2 cellular contexts compared by ENCODE assay signal in the genomic region with DNA sequence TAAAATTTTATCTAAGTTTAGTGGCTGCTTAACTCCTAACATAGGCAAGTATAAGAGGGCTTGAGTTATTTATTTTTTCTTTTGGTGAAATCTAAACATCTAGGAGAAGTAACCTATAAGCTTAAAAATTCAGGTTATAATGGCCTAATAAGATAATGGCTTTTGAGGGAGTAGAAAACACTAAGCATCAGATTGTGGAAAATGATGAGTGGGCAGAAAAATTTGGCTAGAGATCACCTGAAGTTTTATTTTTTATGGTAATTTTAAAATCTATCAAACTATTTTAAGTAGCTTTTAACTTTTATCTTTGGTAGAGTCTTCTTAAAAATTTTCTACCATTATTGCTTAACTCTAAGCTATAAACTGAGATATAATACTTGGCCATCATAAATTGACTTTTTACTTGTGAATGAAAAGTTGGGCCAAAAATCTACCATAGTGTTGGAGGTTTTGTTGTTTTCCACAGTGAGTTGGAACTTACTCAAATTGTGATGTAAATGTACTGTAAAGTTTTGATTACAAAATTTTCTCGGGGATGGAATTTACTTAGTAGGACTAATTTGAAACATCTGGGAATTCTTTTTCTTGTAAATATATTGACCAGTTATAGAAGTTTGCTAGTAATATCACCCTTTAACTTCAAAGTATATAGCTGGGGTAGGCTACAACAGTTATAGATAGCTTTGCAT.
TF ChIP-seq lines count a peak whose summit lies in the region.

No MANE protein-coding gene starts in this region.

TF ChIP-seq in HepG2, 621 proteins besides CTCF, POLR2A, EP300 and RAD21 (continued from another document):
- peak; percentile 90 for TF ChIP-seq MAFF (IDR thresholded peaks at IDR 0.05; ENCODE audit: low read depth, low read length)

TF ChIP-seq in K562, 482 proteins besides CTCF, POLR2A, EP300 and RAD21 (continued from another document):
- TF ChIP-seq, protein P1, sequence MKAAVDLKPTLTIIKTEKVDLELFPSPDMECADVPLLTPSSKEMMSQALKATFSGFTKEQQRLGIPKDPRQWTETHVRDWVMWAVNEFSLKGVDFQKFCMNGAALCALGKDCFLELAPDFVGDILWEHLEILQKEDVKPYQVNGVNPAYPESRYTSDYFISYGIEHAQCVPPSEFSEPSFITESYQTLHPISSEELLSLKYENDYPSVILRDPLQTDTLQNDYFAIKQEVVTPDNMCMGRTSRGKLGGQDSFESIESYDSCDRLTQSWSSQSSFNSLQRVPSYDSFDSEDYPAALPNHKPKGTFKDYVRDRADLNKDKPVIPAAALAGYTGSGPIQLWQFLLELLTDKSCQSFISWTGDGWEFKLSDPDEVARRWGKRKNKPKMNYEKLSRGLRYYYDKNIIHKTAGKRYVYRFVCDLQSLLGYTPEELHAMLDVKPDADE (conservative IDR thresholded peaks at IDR 0.05; ENCODE audit: control insufficient read depth, low read depth, low read length): no peak
- TF ChIP-seq NONO (IDR thresholded peaks at IDR 0.05; ENCODE audit: low read depth in 2 of 2, low read length in 1 of 2) (no peak), MAFG (tag; conservative IDR thresholded peaks at IDR 0.05) (peak; percentile 57), TRIM24 (IDR thresholded peaks at IDR 0.05) (no peak), PHTF2 (CRISPR knock-in tag; IDR thresholded peaks at IDR 0.05) (no peak), SMARCE1 (IDR thresholded peaks at IDR 0.05) (no peak), PTRF (tag; IDR thresholded peaks at IDR 0.05) (no peak), PTBP1 (IDR thresholded peaks at IDR 0.05; ENCODE audit: low read depth, low read length) (no peak), JUNB (CRISPR knock-in tag; conservative IDR thresholded peaks at IDR 0.05) (no peak), ZBED1 (IDR thresholded peaks at IDR 0.05) (no peak), MED1 (CRISPR knock-in tag; IDR thresholded peaks at IDR 0.05; ENCODE audit: borderline replicate concordance) (no peak), ZNF140 (CRISPR knock-in tag; IDR thresholded peaks at IDR 0.05) (no peak), TEAD2 (tag; IDR thresholded peaks at IDR 0.05) (no peak), GTF2A2 (tag; IDR thresholded peaks at IDR 0.05) (no peak), TBL1XR1 (IDR thresholded peaks at IDR 0.05; ENCODE audit: low read length in 2 of 2) (no peak), GABPB1 (CRISPR knock-in tag; IDR thresholded peaks at IDR 0.05) (no peak), MAFK (IDR thresholded peaks at IDR 0.05; ENCODE audit: low read length) (peak; percentile 83), ZNF23 (CRISPR knock-in tag; IDR thresholded peaks at IDR 0.05) (no peak), ZNF239 (CRISPR knock-in tag; IDR thresholded peaks at IDR 0.05) (no peak), SP2 (IDR thresholded peaks at IDR 0.05; ENCODE audit: extremely low read depth, low read depth, low read length, poor library complexity, severe bottlenecking) (no peak), C11orf30 (IDR thresholded peaks at IDR 0.05; ENCODE audit: low read depth) (peak; percentile 54; the same call in 1 of the 2 replicates), ZNF124 (CRISPR knock-in tag; IDR thresholded peaks at IDR 0.05) (no peak), ZNF184 (CRISPR knock-in tag; IDR thresholded peaks at IDR 0.05) (no peak), ZNF316 (IDR thresholded peaks at IDR 0.05) (peak; percentile 86), ZNF561 (CRISPR knock-in tag; conservative IDR thresholded peaks at IDR 0.05) (no peak), MAFF (IDR thresholded peaks at IDR 0.05; ENCODE audit: low read length) (peak; percentile 81)
- TF ChIP-seq, protein P2, sequence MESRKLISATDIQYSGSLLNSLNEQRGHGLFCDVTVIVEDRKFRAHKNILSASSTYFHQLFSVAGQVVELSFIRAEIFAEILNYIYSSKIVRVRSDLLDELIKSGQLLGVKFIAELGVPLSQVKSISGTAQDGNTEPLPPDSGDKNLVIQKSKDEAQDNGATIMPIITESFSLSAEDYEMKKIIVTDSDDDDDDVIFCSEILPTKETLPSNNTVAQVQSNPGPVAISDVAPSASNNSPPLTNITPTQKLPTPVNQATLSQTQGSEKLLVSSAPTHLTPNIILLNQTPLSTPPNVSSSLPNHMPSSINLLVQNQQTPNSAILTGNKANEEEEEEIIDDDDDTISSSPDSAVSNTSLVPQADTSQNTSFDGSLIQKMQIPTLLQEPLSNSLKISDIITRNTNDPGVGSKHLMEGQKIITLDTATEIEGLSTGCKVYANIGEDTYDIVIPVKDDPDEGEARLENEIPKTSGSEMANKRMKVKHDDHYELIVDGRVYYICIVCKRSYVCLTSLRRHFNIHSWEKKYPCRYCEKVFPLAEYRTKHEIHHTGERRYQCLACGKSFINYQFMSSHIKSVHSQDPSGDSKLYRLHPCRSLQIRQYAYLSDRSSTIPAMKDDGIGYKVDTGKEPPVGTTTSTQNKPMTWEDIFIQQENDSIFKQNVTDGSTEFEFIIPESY (CRISPR knock-in tag; IDR thresholded peaks at IDR 0.05): no peak
- TF ChIP-seq, protein P3, sequence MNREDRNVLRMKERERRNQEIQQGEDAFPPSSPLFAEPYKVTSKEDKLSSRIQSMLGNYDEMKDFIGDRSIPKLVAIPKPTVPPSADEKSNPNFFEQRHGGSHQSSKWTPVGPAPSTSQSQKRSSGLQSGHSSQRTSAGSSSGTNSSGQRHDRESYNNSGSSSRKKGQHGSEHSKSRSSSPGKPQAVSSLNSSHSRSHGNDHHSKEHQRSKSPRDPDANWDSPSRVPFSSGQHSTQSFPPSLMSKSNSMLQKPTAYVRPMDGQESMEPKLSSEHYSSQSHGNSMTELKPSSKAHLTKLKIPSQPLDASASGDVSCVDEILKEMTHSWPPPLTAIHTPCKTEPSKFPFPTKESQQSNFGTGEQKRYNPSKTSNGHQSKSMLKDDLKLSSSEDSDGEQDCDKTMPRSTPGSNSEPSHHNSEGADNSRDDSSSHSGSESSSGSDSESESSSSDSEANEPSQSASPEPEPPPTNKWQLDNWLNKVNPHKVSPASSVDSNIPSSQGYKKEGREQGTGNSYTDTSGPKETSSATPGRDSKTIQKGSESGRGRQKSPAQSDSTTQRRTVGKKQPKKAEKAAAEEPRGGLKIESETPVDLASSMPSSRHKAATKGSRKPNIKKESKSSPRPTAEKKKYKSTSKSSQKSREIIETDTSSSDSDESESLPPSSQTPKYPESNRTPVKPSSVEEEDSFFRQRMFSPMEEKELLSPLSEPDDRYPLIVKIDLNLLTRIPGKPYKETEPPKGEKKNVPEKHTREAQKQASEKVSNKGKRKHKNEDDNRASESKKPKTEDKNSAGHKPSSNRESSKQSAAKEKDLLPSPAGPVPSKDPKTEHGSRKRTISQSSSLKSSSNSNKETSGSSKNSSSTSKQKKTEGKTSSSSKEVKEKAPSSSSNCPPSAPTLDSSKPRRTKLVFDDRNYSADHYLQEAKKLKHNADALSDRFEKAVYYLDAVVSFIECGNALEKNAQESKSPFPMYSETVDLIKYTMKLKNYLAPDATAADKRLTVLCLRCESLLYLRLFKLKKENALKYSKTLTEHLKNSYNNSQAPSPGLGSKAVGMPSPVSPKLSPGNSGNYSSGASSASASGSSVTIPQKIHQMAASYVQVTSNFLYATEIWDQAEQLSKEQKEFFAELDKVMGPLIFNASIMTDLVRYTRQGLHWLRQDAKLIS (CRISPR knock-in tag; IDR thresholded peaks at IDR 0.05): no peak
- TF ChIP-seq, protein P4, sequence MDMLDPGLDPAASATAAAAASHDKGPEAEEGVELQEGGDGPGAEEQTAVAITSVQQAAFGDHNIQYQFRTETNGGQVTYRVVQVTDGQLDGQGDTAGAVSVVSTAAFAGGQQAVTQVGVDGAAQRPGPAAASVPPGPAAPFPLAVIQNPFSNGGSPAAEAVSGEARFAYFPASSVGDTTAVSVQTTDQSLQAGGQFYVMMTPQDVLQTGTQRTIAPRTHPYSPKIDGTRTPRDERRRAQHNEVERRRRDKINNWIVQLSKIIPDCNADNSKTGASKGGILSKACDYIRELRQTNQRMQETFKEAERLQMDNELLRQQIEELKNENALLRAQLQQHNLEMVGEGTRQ (CRISPR knock-in tag; IDR thresholded peaks at IDR 0.05): no peak
- TF ChIP-seq, protein P5, sequence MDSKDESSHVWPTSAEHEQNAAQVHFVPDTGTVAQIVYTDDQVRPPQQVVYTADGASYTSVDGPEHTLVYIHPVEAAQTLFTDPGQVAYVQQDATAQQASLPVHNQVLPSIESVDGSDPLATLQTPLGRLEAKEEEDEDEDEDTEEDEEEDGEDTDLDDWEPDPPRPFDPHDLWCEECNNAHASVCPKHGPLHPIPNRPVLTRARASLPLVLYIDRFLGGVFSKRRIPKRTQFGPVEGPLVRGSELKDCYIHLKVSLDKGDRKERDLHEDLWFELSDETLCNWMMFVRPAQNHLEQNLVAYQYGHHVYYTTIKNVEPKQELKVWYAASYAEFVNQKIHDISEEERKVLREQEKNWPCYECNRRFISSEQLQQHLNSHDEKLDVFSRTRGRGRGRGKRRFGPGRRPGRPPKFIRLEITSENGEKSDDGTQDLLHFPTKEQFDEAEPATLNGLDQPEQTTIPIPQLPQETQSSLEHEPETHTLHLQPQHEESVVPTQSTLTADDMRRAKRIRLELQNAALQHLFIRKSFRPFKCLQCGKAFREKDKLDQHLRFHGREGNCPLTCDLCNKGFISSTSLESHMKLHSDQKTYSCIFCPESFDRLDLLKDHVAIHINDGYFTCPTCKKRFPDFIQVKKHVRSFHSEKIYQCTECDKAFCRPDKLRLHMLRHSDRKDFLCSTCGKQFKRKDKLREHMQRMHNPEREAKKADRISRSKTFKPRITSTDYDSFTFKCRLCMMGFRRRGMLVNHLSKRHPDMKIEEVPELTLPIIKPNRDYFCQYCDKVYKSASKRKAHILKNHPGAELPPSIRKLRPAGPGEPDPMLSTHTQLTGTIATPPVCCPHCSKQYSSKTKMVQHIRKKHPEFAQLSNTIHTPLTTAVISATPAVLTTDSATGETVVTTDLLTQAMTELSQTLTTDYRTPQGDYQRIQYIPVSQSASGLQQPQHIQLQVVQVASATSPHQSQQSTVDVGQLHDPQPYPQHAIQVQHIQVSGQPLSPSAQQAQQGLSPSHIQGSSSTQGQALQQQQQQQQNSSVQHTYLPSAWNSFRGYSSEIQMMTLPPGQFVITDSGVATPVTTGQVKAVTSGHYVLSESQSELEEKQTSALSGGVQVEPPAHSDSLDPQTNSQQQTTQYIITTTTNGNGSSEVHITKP (IDR thresholded peaks at IDR 0.05; ENCODE audit: partially characterized antibody): no peak
- TF ChIP-seq, protein P6, sequence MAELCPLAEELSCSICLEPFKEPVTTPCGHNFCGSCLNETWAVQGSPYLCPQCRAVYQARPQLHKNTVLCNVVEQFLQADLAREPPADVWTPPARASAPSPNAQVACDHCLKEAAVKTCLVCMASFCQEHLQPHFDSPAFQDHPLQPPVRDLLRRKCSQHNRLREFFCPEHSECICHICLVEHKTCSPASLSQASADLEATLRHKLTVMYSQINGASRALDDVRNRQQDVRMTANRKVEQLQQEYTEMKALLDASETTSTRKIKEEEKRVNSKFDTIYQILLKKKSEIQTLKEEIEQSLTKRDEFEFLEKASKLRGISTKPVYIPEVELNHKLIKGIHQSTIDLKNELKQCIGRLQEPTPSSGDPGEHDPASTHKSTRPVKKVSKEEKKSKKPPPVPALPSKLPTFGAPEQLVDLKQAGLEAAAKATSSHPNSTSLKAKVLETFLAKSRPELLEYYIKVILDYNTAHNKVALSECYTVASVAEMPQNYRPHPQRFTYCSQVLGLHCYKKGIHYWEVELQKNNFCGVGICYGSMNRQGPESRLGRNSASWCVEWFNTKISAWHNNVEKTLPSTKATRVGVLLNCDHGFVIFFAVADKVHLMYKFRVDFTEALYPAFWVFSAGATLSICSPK (IDR thresholded peaks at IDR 0.05; ENCODE audit: borderline replicate concordance): no peak
- TF ChIP-seq, protein P7, sequence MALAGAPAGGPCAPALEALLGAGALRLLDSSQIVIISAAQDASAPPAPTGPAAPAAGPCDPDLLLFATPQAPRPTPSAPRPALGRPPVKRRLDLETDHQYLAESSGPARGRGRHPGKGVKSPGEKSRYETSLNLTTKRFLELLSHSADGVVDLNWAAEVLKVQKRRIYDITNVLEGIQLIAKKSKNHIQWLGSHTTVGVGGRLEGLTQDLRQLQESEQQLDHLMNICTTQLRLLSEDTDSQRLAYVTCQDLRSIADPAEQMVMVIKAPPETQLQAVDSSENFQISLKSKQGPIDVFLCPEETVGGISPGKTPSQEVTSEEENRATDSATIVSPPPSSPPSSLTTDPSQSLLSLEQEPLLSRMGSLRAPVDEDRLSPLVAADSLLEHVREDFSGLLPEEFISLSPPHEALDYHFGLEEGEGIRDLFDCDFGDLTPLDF (CRISPR knock-in tag; IDR thresholded peaks at IDR 0.05): no peak
- TF ChIP-seq, protein P8, sequence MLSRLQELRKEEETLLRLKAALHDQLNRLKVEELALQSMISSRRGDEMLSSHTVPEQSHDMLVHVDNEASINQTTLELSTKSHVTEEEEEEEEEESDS (CRISPR knock-in tag; IDR thresholded peaks at IDR 0.05): no peak
TF ChIP-seq in K562: peak in this region for 5.
